ENCODE assay signal across 9 cellular contexts in the genomic region with DNA sequence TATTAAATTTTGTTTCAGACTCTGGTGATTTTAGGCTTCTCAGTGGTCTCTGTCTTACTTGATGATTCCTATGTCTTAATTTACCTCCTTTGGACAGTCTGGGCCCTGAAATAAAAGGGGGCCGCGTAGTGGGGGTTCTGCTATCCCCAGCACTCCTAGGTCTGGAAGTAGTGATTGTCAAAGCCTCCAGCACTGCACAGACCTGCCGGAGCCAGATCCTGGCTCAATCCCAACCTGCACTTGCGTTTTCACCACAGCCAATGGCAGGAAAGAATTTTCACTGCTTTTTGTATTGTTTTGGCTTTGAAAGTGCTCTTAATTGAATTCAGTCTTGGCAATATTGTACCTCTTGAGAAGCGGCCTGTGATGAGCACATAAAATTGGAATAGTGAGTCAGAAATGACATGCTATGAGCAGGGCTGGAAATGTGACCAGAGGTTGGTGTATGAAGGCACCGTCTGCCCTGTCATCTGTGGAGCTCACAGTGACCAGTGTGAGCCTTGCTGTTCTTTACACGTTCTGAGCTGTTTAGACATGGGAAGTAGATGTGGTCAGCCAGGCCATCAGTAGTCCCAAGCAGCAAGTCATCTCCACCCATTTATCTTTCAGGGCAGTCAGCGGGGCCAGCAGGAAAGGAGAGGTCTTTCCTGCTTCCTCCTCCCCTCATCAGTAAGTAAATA.
DNase-seq lines count a peak whose midpoint lies in the region; ATAC-seq and TF ChIP-seq lines count a peak whose summit lies in the region.
"Had no signal": no experiment of that assay in that cellular context is flagged by ENCODE, and none has a peak within 500 bp of the region (broad histone marks: within the 10 kb centered on the region; RNA-seq: fewer than 3 reads in every experiment).

No MANE protein-coding gene starts in this region.

- H3K36me3 ChIP-seq in neutrophil: peaks cover 98% of the 10 kb centered on the region

- no peak overlapping the region for H3K27ac ChIP-seq in coronary artery
- peak overlapping the region; percentile 58 for H3K27ac ChIP-seq in neutrophil

- no peaks in the 10 kb centered on the region for H3K27me3 ChIP-seq in neutrophil

- H3K9me3 ChIP-seq in neutrophil: no peaks in the 10 kb centered on the region

- no peak for ATAC-seq in HG03039 (IDR thresholded peaks at IDR 0.05; ENCODE audit: unreplicated experiment)
- ATAC-seq in GM18502 (IDR thresholded peaks at IDR 0.05; ENCODE audit: poor library complexity, unreplicated experiment): no peak
- no peak for ATAC-seq in HG03135 (IDR thresholded peaks at IDR 0.05; ENCODE audit: unreplicated experiment)

- peak; percentile 13 for DNase-seq in EH (ENCODE audit: low read depth)
- DNase-seq in NCI-H446 (lab: John Stamatoyannopoulos, UW): peak; percentile 62 to 85
- DNase-seq in coronary artery (ENCODE audit: low spot score): peak; percentile 49
- DNase-seq in stimulated activated CD4-positive, alpha-beta T cell treated with anti-CD3 and anti-CD28 coated beads, Interleukin-4, amount 100 ng/mL, for 24 hours: no peak
- DNase-seq: NCI-H1930 had no signal

- peaks cover 0 to 4% of the 10 kb centered on the region in 2 experiments for H3K4me1 ChIP-seq in neutrophil (ENCODE audit: control insufficient read depth in 1 of 2, insufficient read depth in 1 of 2, low read depth in 1 of 2, low read length in 1 of 2)

- TF ChIP-seq CTCF in coronary artery (IDR thresholded peaks at IDR 0.05) (no peak), neutrophil (IDR thresholded peaks at IDR 0.05) (no peak)

- H3K4me3 ChIP-seq in coronary artery: no peak overlapping the region
- no peak overlapping the region for H3K4me3 ChIP-seq in neutrophil (ENCODE audit: low read depth in 1 of 2, low read length in 1 of 2)
